23 cellular contexts compared by ENCODE assay signal in genomic region chr20:62605236-62605948, GRCh38. TPM values are rescaled to one million over a fixed set of nuclear protein-coding genes. Genes with fewer than 3 reads are reported as not detected.
DNase-seq lines count a peak whose midpoint lies in the region; ATAC-seq and TF ChIP-seq lines count a peak whose summit lies in the region.
"Had no signal": no experiment of that assay in that cellular context is flagged by ENCODE, and none has a peak within 500 bp of the region (broad histone marks: within the 10 kb centered on the region; RNA-seq: fewer than 3 reads in every experiment).

No MANE protein-coding gene starts in this region.

- H3K36me3 Mint-ChIP-seq in GM23338 (ENCODE audit: low read depth) (no peaks in the 10 kb centered on the region; the same call in 2 of the 3 replicates), WTC11 (0 out of 2 replicates have a peak, but pooled peaks cover under 1% of the 10 kb centered on the region)
- H3K36me3 Mint-ChIP-seq in natural killer cell treated with Interleukin-12 subunit alpha and Interleukin-12 subunit beta and Interleukin-15 and Interleukin-18, amount 100 ng/mL, for 72 hours = no peaks in the 10 kb centered on the region
- H3K36me3 Mint-ChIP-seq: naive thymus-derived CD8-positive, alpha-beta T cell had no signal

- DNase-seq in GM23338 (ENCODE audit: low spot score) (no peak), WTC11 (ENCODE audit: low spot score) (no peak), NOMO-1 treated with DMSO at 0.1 percent for 48 hours (lab: John Stamatoyannopoulos, UW; ENCODE audit: unreplicated experiment) (no peak), activated T-cell treated with anti-CD3 and anti-CD28 coated beads for 4 hours (no peak)
- no peak for DNase-seq in natural killer cell treated with Interleukin-12 subunit alpha and Interleukin-12 subunit beta and Interleukin-15 and Interleukin-18, amount 100 ng/mL, for 72 hours (ENCODE audit: low spot score)
- DNase-seq: activated CD4-positive, alpha-beta T cell treated with anti-CD3 and anti-CD28 coated beads, Interleukin-2, amount 50 U/mL, for 48 hours; activated naive CD4-positive, alpha-beta T cell treated with anti-CD3 and anti-CD28 coated beads for 36 hours; activated T-cell treated with anti-CD3 and anti-CD28 coated beads, Interleukin-2, amount 50 U/mL, for 24 hours; aorta; central memory CD4-positive, alpha-beta T cell; COR-L47; DMS79 treated with DMSO at 0.1 percent for 48 hours; foreskin keratinocyte; HCEC 1CT; hypothalamus; kidney; naive thymus-derived CD8-positive, alpha-beta T cell; NCI-H2107; NCI-H510A; sigmoid colon; thyroid gland had no signal

- peaks cover 10% of the 10 kb centered on the region for H3K27me3 Mint-ChIP-seq in GM23338 (ENCODE audit: insufficient read depth, low read depth, poor library complexity)
- H3K27me3 Mint-ChIP-seq in WTC11 (ENCODE audit: low read depth) = no peaks in the 10 kb centered on the region
- no peaks in the 10 kb centered on the region for H3K27me3 Mint-ChIP-seq in natural killer cell treated with Interleukin-12 subunit alpha and Interleukin-12 subunit beta and Interleukin-15 and Interleukin-18, amount 100 ng/mL, for 72 hours

- ATAC-seq in GM23338 = no peak
- ATAC-seq in WTC11 = no peak
- ATAC-seq in natural killer cell treated with Interleukin-12 subunit alpha and Interleukin-12 subunit beta and Interleukin-15 and Interleukin-18, amount 100 ng/mL, for 72 hours = no peak
- ATAC-seq in HG02884 (IDR thresholded peaks at IDR 0.05; ENCODE audit: unreplicated experiment) = no peak
- ATAC-seq: foreskin keratinocyte; naive thymus-derived CD8-positive, alpha-beta T cell had no signal

- H3K27ac Mint-ChIP-seq in GM23338 (peak overlapping the region; percentile 44; the same call in 1 of the 2 replicates), WTC11 (peak overlapping the region; percentile 60; the same call in 1 of the 2 replicates)
- peak overlapping the region; percentile 50 to 82 for H3K27ac Mint-ChIP-seq in natural killer cell treated with Interleukin-12 subunit alpha and Interleukin-12 subunit beta and Interleukin-15 and Interleukin-18, amount 100 ng/mL, for 72 hours
- H3K27ac Mint-ChIP-seq: activated naive CD4-positive, alpha-beta T cell treated with anti-CD3 and anti-CD28 coated beads for 36 hours; activated T-cell treated with anti-CD3 and anti-CD28 coated beads, Interleukin-2, amount 50 U/mL, for 24 hours; naive thymus-derived CD8-positive, alpha-beta T cell had no signal

- H3K4me2 ChIP-seq in GM23338 = peak overlapping the region; percentile 37

- H3K4me3 Mint-ChIP-seq in GM23338 (no peak overlapping the region), WTC11 (no peak overlapping the region)
- H3K4me3 Mint-ChIP-seq in natural killer cell treated with Interleukin-12 subunit alpha and Interleukin-12 subunit beta and Interleukin-15 and Interleukin-18, amount 100 ng/mL, for 72 hours = peak overlapping the region; percentile 59
- H3K4me3 Mint-ChIP-seq: activated naive CD4-positive, alpha-beta T cell treated with anti-CD3 and anti-CD28 coated beads for 36 hours; activated T-cell treated with anti-CD3 and anti-CD28 coated beads, Interleukin-2, amount 50 U/mL, for 24 hours had no signal

- no peak for TF ChIP-seq CTCF in C4-2B (conservative IDR thresholded peaks at IDR 0.05)
- TF ChIP-seq CTCF in GM23338 (conservative IDR thresholded peaks at IDR 0.05; ENCODE audit: low read depth in 2 of 2) = no peak
- no peak for TF ChIP-seq CTCF in WTC11 (IDR thresholded peaks at IDR 0.05)

- peaks cover 27% of the 10 kb centered on the region; the same call in 1 of the 2 replicates for H3F3A ChIP-seq in GM23338 (replicated peaks; ENCODE audit: low read depth)

- H3K9me3 Mint-ChIP-seq in GM23338 (no peaks in the 10 kb centered on the region), WTC11 (peaks cover under 1% of the 10 kb centered on the region)
- H3K9me3 Mint-ChIP-seq in natural killer cell treated with Interleukin-12 subunit alpha and Interleukin-12 subunit beta and Interleukin-15 and Interleukin-18, amount 100 ng/mL, for 72 hours = no peaks in the 10 kb centered on the region
- H3K9me3 Mint-ChIP-seq: activated naive CD4-positive, alpha-beta T cell treated with anti-CD3 and anti-CD28 coated beads for 36 hours; activated T-cell treated with anti-CD3 and anti-CD28 coated beads, Interleukin-2, amount 50 U/mL, for 24 hours; naive thymus-derived CD8-positive, alpha-beta T cell had no signal

- no peaks in the 10 kb centered on the region for H3K36me3 ChIP-seq in GM23338 (ENCODE audit: insufficient read depth)
- H3K36me3 ChIP-seq: sigmoid colon, thyroid gland had no signal

- H3K27me3 ChIP-seq in GM23338 (ENCODE audit: insufficient read depth) = no peaks in the 10 kb centered on the region
- H3K27me3 ChIP-seq: thyroid gland had no signal

- H3K4me1 ChIP-seq in GM23338 (ENCODE audit: insufficient read depth) = peaks cover 22% of the 10 kb centered on the region
- H3K4me1 ChIP-seq: foreskin keratinocyte had no signal

- no peaks in the 10 kb centered on the region for H3K9me2 ChIP-seq in GM23338 (ENCODE audit: insufficient read depth)

- POLR2A ChIA-PET in WTC11 (lab: Charles Lee) = no interaction called here

- H2AFZ ChIP-seq in GM23338 = no peak overlapping the region

- H4K20me1 ChIP-seq in GM23338 (replicated peaks; ENCODE audit: insufficient read depth) = no peaks in the 10 kb centered on the region

- no peaks in the 10 kb centered on the region for H3K79me2 ChIP-seq in GM23338 (replicated peaks; ENCODE audit: insufficient read depth)

- H3K4me1 Mint-ChIP-seq in GM23338 (peaks cover 50% of the 10 kb centered on the region), WTC11 (peaks cover 40% of the 10 kb centered on the region)
- peaks cover 43 to 45% of the 10 kb centered on the region in 2 donors for H3K4me1 Mint-ChIP-seq in natural killer cell treated with Interleukin-12 subunit alpha and Interleukin-12 subunit beta and Interleukin-15 and Interleukin-18, amount 100 ng/mL, for 72 hours (ENCODE audit: low read depth in 2 of 2)

- peak overlapping the region; percentile 63 for H3K27ac ChIP-seq in C4-2B
- H3K27ac ChIP-seq in GM23338 (ENCODE audit: low read depth) = peak overlapping the region; percentile 24
- H3K27ac ChIP-seq: foreskin keratinocyte, sigmoid colon, thyroid gland had no signal

- CTCF ChIA-PET in WTC11 (lab: Charles Lee) = interaction anchor here (1.1 to 3.4 kb wide), 3 partner anchors 12 to 204 kb away, joined by 3 to 26 read pairs (median 3); no protein-coding TSS in a partner anchor

- H3K4me3 ChIP-seq in GM23338 = no peak overlapping the region; the same call in 1 of the 2 replicates
- H3K4me3 ChIP-seq: sigmoid colon, thyroid gland had no signal

TF ChIP-seq in GM23338, 12 proteins besides CTCF, POLR2A, EP300 and RAD21 (continues in another document):
- TF ChIP-seq EZH2phosphoT487 (IDR thresholded peaks at IDR 0.05; ENCODE audit: unreplicated experiment) (no peak), ZNF114 (CRISPR knock-in tag; IDR thresholded peaks at IDR 0.05) (no peak), JUNB (IDR thresholded peaks at IDR 0.05; ENCODE audit: unreplicated experiment) (no peak), EZH2 (IDR thresholded peaks at IDR 0.05; ENCODE audit: low read depth, unreplicated experiment) (no peak)

TF ChIP-seq in WTC11, 78 proteins besides CTCF, POLR2A, EP300 and RAD21 (continues in another document):
- no peak for TF ChIP-seq USF1 (CRISPR knock-in tag; IDR thresholded peaks at IDR 0.05)
- no peak for TF ChIP-seq TCF7 (CRISPR knock-in tag; IDR thresholded peaks at IDR 0.05; ENCODE audit: low read depth)
- no peak for TF ChIP-seq SP1 (CRISPR knock-in tag; conservative IDR thresholded peaks at IDR 0.05)
- no peak for TF ChIP-seq KAT7 (CRISPR knock-in tag; IDR thresholded peaks at IDR 0.05; ENCODE audit: borderline replicate concordance)
- TF ChIP-seq MYBL2 (CRISPR knock-in tag; IDR thresholded peaks at IDR 0.05) = no peak
- no peak for TF ChIP-seq ZNF138 (CRISPR knock-in tag; conservative IDR thresholded peaks at IDR 0.05)
- no peak for TF ChIP-seq ZNF425 (CRISPR knock-in tag; conservative IDR thresholded peaks at IDR 0.05)
- TF ChIP-seq ZNF416 (CRISPR knock-in tag; IDR thresholded peaks at IDR 0.05) = no peak
- TF ChIP-seq E2F1 (CRISPR knock-in tag; IDR thresholded peaks at IDR 0.05) = no peak

RNA-seq across cellular contexts. Expression of gene SLCO4A1, which starts 36.9 kb away (rescaled TPM):
- 38.3 and 41.6 TPM in 2 replicates for total RNA-seq in GM23338 (2014; rRNA removed; shearing (Covaris generic))
- polyA plus RNA-seq in GM23338 (2016; fragmentation: Nextera tagmentation; extraction: Ambion mirVana) = 27.2 and 28.5 TPM in 2 replicates
- 15.2 to 19.9 TPM (median 18.5 TPM) in 3 replicates for total RNA-seq in WTC11 (2021)
- total RNA-seq in natural killer cell treated with Interleukin-12 subunit alpha and Interleukin-12 subunit beta and Interleukin-15 and Interleukin-18, amount 100 ng/mL, for 72 hours = 10 to 100 TPM; 42.9 to 88.3 TPM
